Comparison of ENCODE assay signal across 8 cellular contexts in genomic region chr4:151408630-151409469, GRCh38. TPM values are rescaled to one million over a fixed set of nuclear protein-coding genes. Genes with fewer than 3 reads are reported as not detected.
DNase-seq lines count a peak whose midpoint lies in the region; ATAC-seq and TF ChIP-seq lines count a peak whose summit lies in the region.

FHIP1A (plus strand) TSS chr4:151409176; CDS start chr4:151566260, 157,084 bp downstream.

- H3K36me3 ChIP-seq in adrenal gland (replicated peaks in 1 of 2): no peaks in the 10 kb centered on the region
- H3K36me3 ChIP-seq in right atrium auricular region: no peaks in the 10 kb centered on the region

- H3K27ac ChIP-seq in adrenal gland (peak within 1 kb of the TSS in 3 of 5 donors; percentile 76 to 82 (median 80)), right atrium auricular region (peak within 1 kb of the TSS; percentile 72 to 83)

- TF ChIP-seq CTCF in adrenal gland (IDR thresholded peaks at IDR 0.05) (peak in 4 of 6 experiments; percentile 19 to 28 (median 22)), right atrium auricular region (IDR thresholded peaks at IDR 0.05) (no peak), retinal pigment epithelial cell (conservative IDR thresholded peaks at IDR 0.05; ENCODE audit: low read depth, low read length) (peak; percentile 15)

- WGBS in adrenal gland, 4 donors: 0 to 6% (median 2%) methylated on average over 33 to 84 of the region's 84 CpGs

- H3K27me3 ChIP-seq in adrenal gland: no peaks in the 10 kb centered on the region
- H3K27me3 ChIP-seq in right atrium auricular region: no peaks in the 10 kb centered on the region

- peak in 1 of 2 donors; percentile 76 for TF ChIP-seq POLR2A in adrenal gland (IDR thresholded peaks at IDR 0.05)

- H3K4me1 ChIP-seq in adrenal gland (replicated peaks in 1 of 2) (peaks cover 7 to 9% of the 10 kb centered on the region in 2 donors), right atrium auricular region (peaks cover 0 to 21% of the 10 kb centered on the region in 2 donors)

- in situ Hi-C loops in KBM-7 (cut with MboI; ENCODE audit: low pct_unique_long_range_greater_than_20kb, low sequenced_read_pairs): no loop called here

- H3K9me3 ChIP-seq in adrenal gland (replicated peaks in 1 of 3): no peaks in the 10 kb centered on the region
- no peaks in the 10 kb centered on the region for H3K9me3 ChIP-seq in right atrium auricular region

- peak; percentile 88 for DNase-seq in ELF-1 (ENCODE audit: low read depth, low spot score)
- peak; percentile 58 for DNase-seq in KBM-7
- peak; percentile 15 to 35 for DNase-seq in SW 1271 (lab: John Stamatoyannopoulos, UW)
- peak; percentile 87 to 91 (median 91) for DNase-seq in adrenal gland
- peak; percentile 71 for DNase-seq in right atrium auricular region (ENCODE audit: low spot score)
- DNase-seq in retinal pigment epithelial cell (ENCODE audit: low read depth): peak; percentile 51
- no peak for DNase-seq in NCI-H1694 (lab: John Stamatoyannopoulos, UW)

- peak; percentile 88 for ATAC-seq in GM21737 (IDR thresholded peaks at IDR 0.05; ENCODE audit: unreplicated experiment)

- H3K4me3 ChIP-seq in adrenal gland (peak within 1 kb of the TSS in 3 of 4 donors; percentile 18 to 54 (median 43)), right atrium auricular region (peak within 1 kb of the TSS; percentile 47 to 60), retinal pigment epithelial cell (ENCODE audit: low read length) (peak within 1 kb of the TSS; percentile 83)

- intact Hi-C loops in adrenal gland (cut with DNase I): no loop called here

RNA-seq across cellular contexts. Expression of gene FHIP1A, which starts in this region (rescaled TPM):
- total RNA-seq in adrenal gland: 1 to 10 TPM; 1.9 to 8.0 (median 4.7) TPM
- polyA plus RNA-seq in adrenal gland: 1 to 10 TPM in 1 of 3 donors, under 1 TPM in 2; 0.27 to 1.0 (median 0.88) TPM
- 10 to 100 TPM; 11.6 to 11.8 TPM for total RNA-seq in right atrium auricular region

Comparison
In these comparisons a context has a peak if more than half of its experiments do, and no peak if none do; other contexts are left out.
1. CTCF ChIP-seq: peak in adrenal gland (4 of 6) and retinal pigment epithelial cell (single experiment); none in right atrium auricular region (0 of 2).
2. Peak in every context shown above with its lines, with median percentiles within 50 percentile points of each other: H3K4me3 ChIP-seq.